25 cellular contexts compared by ENCODE assay signal in the genomic region with DNA sequence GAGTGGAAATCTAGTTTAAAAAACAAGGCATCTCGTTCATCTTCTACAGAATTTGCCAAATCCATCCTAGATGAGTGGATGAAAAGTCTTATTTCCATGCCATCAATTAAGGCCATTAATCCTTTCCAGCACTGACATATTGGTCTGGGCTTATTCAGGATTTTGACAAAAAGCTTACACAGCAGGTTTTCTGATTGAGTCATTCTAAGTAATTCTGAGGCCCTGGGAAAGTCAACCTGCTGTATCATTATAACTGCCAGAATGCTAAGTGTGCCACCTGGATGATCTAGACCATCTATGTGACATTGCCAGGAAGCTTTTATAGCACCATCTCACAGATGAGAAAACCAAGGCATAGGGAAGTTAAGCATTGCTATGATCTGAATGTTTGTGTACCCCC.
"Had no signal": no experiment of that assay in that cellular context is flagged by ENCODE, and none has a peak within 500 bp of the region (broad histone marks: within the 10 kb centered on the region; RNA-seq: fewer than 3 reads in every experiment).

No MANE protein-coding gene starts in this region.

- H3K9me3 Mint-ChIP-seq: activated naive CD8-positive, alpha-beta T cell treated with anti-CD3 and anti-CD28 coated beads, Interleukin-2, amount 10 ng/mL, durations not matched to agents 7 days and 5 days; activated T-cell treated with anti-CD3 and anti-CD28 coated beads, Interleukin-2, amount 50 U/mL, for 4 hours; activated T-helper 2 cell treated with anti-CD3 and anti-CD28 coated beads, Interferon-gamma antibody, Interleukin-2, Interleukin-4, amounts not matched to agents 10 μg/mL and 5 μg/mL and 100 μg/mL, durations not matched to agents 14 hours and 24 hours and 36 hours; natural killer cell had no signal

- H3K27me3 ChIP-seq: right atrium auricular region, upper lobe of left lung had no signal

- FAIRE-seq: endometrium, kidney, TTC549 had no signal

- H3K27me3 Mint-ChIP-seq: activated CD4-positive, alpha-beta T cell treated with anti-CD3 and anti-CD28 coated beads for 36 hours; activated naive CD8-positive, alpha-beta T cell treated with anti-CD3 and anti-CD28 coated beads, Interleukin-2, amount 10 ng/mL, durations not matched to agents 7 days and 5 days had no signal

- H3K4me1 ChIP-seq: right atrium auricular region had no signal

- H3K36me3 Mint-ChIP-seq: natural killer cell had no signal

- H3K4me3 Mint-ChIP-seq: activated CD4-positive, alpha-beta T cell treated with anti-CD3 and anti-CD28 coated beads for 36 hours; activated naive CD8-positive, alpha-beta T cell treated with anti-CD3 and anti-CD28 coated beads, Interleukin-2, amount 10 ng/mL, durations not matched to agents 7 days and 5 days; activated T-cell treated with anti-CD3 and anti-CD28 coated beads, Interleukin-2, amount 50 U/mL, for 4 hours; natural killer cell had no signal

- H3K27ac Mint-ChIP-seq: activated CD4-positive, alpha-beta T cell treated with anti-CD3 and anti-CD28 coated beads for 36 hours; activated naive CD8-positive, alpha-beta T cell treated with anti-CD3 and anti-CD28 coated beads, Interleukin-2, amount 10 ng/mL, durations not matched to agents 7 days and 5 days; activated T-helper 2 cell treated with anti-CD3 and anti-CD28 coated beads, Interferon-gamma antibody, Interleukin-2, Interleukin-4, amounts not matched to agents 10 μg/mL and 5 μg/mL and 100 μg/mL, durations not matched to agents 14 hours and 24 hours and 36 hours; natural killer cell had no signal

- H3K4me3 ChIP-seq: lung, right atrium auricular region, thoracic aorta, upper lobe of left lung had no signal

- H3K9me3 ChIP-seq: right atrium auricular region, thoracic aorta, upper lobe of left lung had no signal

- H3K27ac ChIP-seq: right atrium auricular region, thoracic aorta, upper lobe of left lung had no signal

- ATAC-seq: activated CD4-positive, alpha-beta T cell treated with anti-CD3 and anti-CD28 coated beads for 36 hours; activated T-cell treated with anti-CD3 and anti-CD28 coated beads, Interleukin-2, amount 50 U/mL, for 4 hours; left lobe of liver; natural killer cell had no signal

- DNase-seq: activated CD4-positive, alpha-beta T cell treated with anti-CD3 and anti-CD28 coated beads for 36 hours; activated CD4-positive, alpha-beta T cell treated with anti-CD3 and anti-CD28 coated beads, Interleukin-2, amount 50 U/mL, for 4 hours; activated CD8-positive, alpha-beta memory T cell treated with anti-CD3 and anti-CD28 coated beads for 24 hours; activated CD8-positive, alpha-beta memory T cell treated with anti-CD3 and anti-CD28 coated beads, Interleukin-2, amount 50 U/mL, for 4 hours; activated naive CD4-positive, alpha-beta T cell treated with Interleukin-2 at 50 U/mL for 16 hours; activated naive CD8-positive, alpha-beta T cell treated with anti-CD3 and anti-CD28 coated beads, Interleukin-2, amount 10 ng/mL, durations not matched to agents 7 days and 5 days; activated T-cell treated with anti-CD3 and anti-CD28 coated beads, Interleukin-2, amount 50 U/mL, for 4 hours; amygdala; cerebellar nuclear complex; cortex of kidney; effector CD4-positive, alpha-beta T cell; erythroblast; foreskin melanocyte; kidney; natural killer cell; stimulated activated CD4-positive, alpha-beta T cell treated with anti-CD3 and anti-CD28 coated beads, Interleukin-4, amount 100 ng/mL, for 24 hours; stimulated activated naive CD4-positive, alpha-beta T cell treated with Interleukin-2 at 50 U/mL for 16 hours; upper lobe of left lung had no signal
